In genomic region chr1:39184354-39184818, GRCh38 we compare ENCODE assay signal across 9 cellular contexts. TPM values are rescaled to one million over a fixed set of nuclear protein-coding genes. Genes with fewer than 3 reads are reported as not detected.
DNase-seq lines count a peak whose midpoint lies in the region; FAIRE-seq and TF ChIP-seq lines count a peak whose summit lies in the region.
"Had no signal": no experiment of that assay in that cellular context is flagged by ENCODE, and none has a peak within 500 bp of the region (broad histone marks: within the 10 kb centered on the region; RNA-seq: fewer than 3 reads in every experiment).

No MANE protein-coding gene starts in this region.

- H3K27ac Mint-ChIP-seq in T-helper 1 cell treated with Interleukin-12 subunit alpha and Interleukin-12 subunit beta and Interleukin-4 antibody, amounts not matched to agents 30 μg/mL and 1 μg/mL, for 36 hours: peak overlapping the region; percentile 97
- peak overlapping the region; percentile 97 for H3K27ac Mint-ChIP-seq in activated T-helper 1 cell treated with anti-CD3 and anti-CD28 coated beads, Interleukin-12 subunit alpha, Interleukin-12 subunit beta, Interleukin-2, Interleukin-4 antibody, amounts not matched to agents 30 ng/mL and 10 ng/mL and 1 ng/mL, durations not matched to agents 14 hours and 24 hours and 36 hours

- DNase-seq in T-helper 1 cell: no peak
- DNase-seq in activated T-helper 1 cell treated with anti-CD3 and anti-CD28 coated beads, Interleukin-12 subunit alpha, Interleukin-12 subunit beta, Interleukin-2, Interleukin-4 antibody, amounts not matched to agents 30 ng/mL and 10 ng/mL and 1 ng/mL, durations not matched to agents 14 hours and 24 hours and 36 hours (ENCODE audit: low spot score): no peak
- DNase-seq in kidney: no peak
- no peak for DNase-seq in NCI-H82 (lab: John Stamatoyannopoulos, UW)
- DNase-seq in A172 (ENCODE audit: low spot score): no peak
- no peak for DNase-seq in cerebellum (ENCODE audit: low spot score)
- DNase-seq: cerebellar nuclear complex had no signal

- no peak for TF ChIP-seq CTCF in kidney (IDR thresholded peaks at IDR 0.05; ENCODE audit: borderline replicate concordance, extremely low read depth, insufficient read depth)

- H3K4me1 Mint-ChIP-seq in T-helper 1 cell treated with Interleukin-12 subunit alpha and Interleukin-12 subunit beta and Interleukin-4 antibody, amounts not matched to agents 30 μg/mL and 1 μg/mL, for 36 hours (ENCODE audit: low read depth): peaks cover 52% of the 10 kb centered on the region
- H3K4me1 Mint-ChIP-seq in activated T-helper 1 cell treated with anti-CD3 and anti-CD28 coated beads, Interleukin-12 subunit alpha, Interleukin-12 subunit beta, Interleukin-2, Interleukin-4 antibody, amounts not matched to agents 30 ng/mL and 10 ng/mL and 1 ng/mL, durations not matched to agents 14 hours and 24 hours and 36 hours (ENCODE audit: low read depth): peaks cover 60% of the 10 kb centered on the region

- peak overlapping the region; percentile 68 to 76 for H3K27ac ChIP-seq in kidney (ENCODE audit: low read depth in 2 of 2, low read length in 2 of 2)
- H3K27ac ChIP-seq in subcutaneous abdominal adipose tissue (ENCODE audit: low read depth, low read length): peak overlapping the region; percentile 61

- no peaks in the 10 kb centered on the region for H3K9me3 Mint-ChIP-seq in T-helper 1 cell treated with Interleukin-12 subunit alpha and Interleukin-12 subunit beta and Interleukin-4 antibody, amounts not matched to agents 30 μg/mL and 1 μg/mL, for 36 hours
- H3K9me3 Mint-ChIP-seq in activated T-helper 1 cell treated with anti-CD3 and anti-CD28 coated beads, Interleukin-12 subunit alpha, Interleukin-12 subunit beta, Interleukin-2, Interleukin-4 antibody, amounts not matched to agents 30 ng/mL and 10 ng/mL and 1 ng/mL, durations not matched to agents 14 hours and 24 hours and 36 hours: no peaks in the 10 kb centered on the region

- H3K4me3 Mint-ChIP-seq in T-helper 1 cell treated with Interleukin-12 subunit alpha and Interleukin-12 subunit beta and Interleukin-4 antibody, amounts not matched to agents 30 μg/mL and 1 μg/mL, for 36 hours: peak overlapping the region; percentile 54
- peak overlapping the region; percentile 57 for H3K4me3 Mint-ChIP-seq in activated T-helper 1 cell treated with anti-CD3 and anti-CD28 coated beads, Interleukin-12 subunit alpha, Interleukin-12 subunit beta, Interleukin-2, Interleukin-4 antibody, amounts not matched to agents 30 ng/mL and 10 ng/mL and 1 ng/mL, durations not matched to agents 14 hours and 24 hours and 36 hours

- H3K9me3 ChIP-seq in kidney (ENCODE audit: control insufficient read depth in 1 of 2, low read length in 2 of 2) (no peaks in the 10 kb centered on the region), subcutaneous abdominal adipose tissue (ENCODE audit: control insufficient read depth in 5 of 5, low read length in 5 of 5) (no peaks in the 10 kb centered on the region)

- H3K9ac ChIP-seq in kidney (ENCODE audit: low read length in 2 of 2) (peak overlapping the region in 1 of 2 donors; percentile 6), subcutaneous abdominal adipose tissue (ENCODE audit: low read length in 5 of 5) (no peak overlapping the region)

- intact Hi-C loops in activated T-helper 1 cell treated with anti-CD3 and anti-CD28 coated beads, Interleukin-12 subunit alpha, Interleukin-12 subunit beta, Interleukin-2, Interleukin-4 antibody, amounts not matched to agents 30 ng/mL and 10 ng/mL and 1 ng/mL, durations not matched to agents 14 hours and 24 hours and 36 hours (cut with micrococcal nuclease): loop anchor here (5.0 kb wide), 2 partner anchors 33 to 157 kb away; partner anchors contain the start of gene NDUFS5
- intact Hi-C loops in kidney (cut with DNase I): no loop called here

- H3K4me1 ChIP-seq in kidney (ENCODE audit: control insufficient read depth in 1 of 2, insufficient read depth in 1 of 2, low read depth in 1 of 2, low read length in 2 of 2): peaks cover 15 to 18% of the 10 kb centered on the region in 2 donors
- peaks cover 0 to 21% (median 11%) of the 10 kb centered on the region in 5 donors for H3K4me1 ChIP-seq in subcutaneous abdominal adipose tissue (ENCODE audit: control insufficient read depth in 5 of 5, insufficient read depth in 5 of 5, low read length in 5 of 5)

- H3K4me3 ChIP-seq in kidney (ENCODE audit: low read length in 2 of 2): no peak overlapping the region
- H3K4me3 ChIP-seq in subcutaneous abdominal adipose tissue (ENCODE audit: low read depth in 1 of 5, low read length in 5 of 5): no peak overlapping the region

- FAIRE-seq in kidney (lab: Jason Lieb, UNC): no peak

- H3K36me3 Mint-ChIP-seq in T-helper 1 cell treated with Interleukin-12 subunit alpha and Interleukin-12 subunit beta and Interleukin-4 antibody, amounts not matched to agents 30 μg/mL and 1 μg/mL, for 36 hours (ENCODE audit: low read depth): no peaks in the 10 kb centered on the region
- H3K36me3 Mint-ChIP-seq in activated T-helper 1 cell treated with anti-CD3 and anti-CD28 coated beads, Interleukin-12 subunit alpha, Interleukin-12 subunit beta, Interleukin-2, Interleukin-4 antibody, amounts not matched to agents 30 ng/mL and 10 ng/mL and 1 ng/mL, durations not matched to agents 14 hours and 24 hours and 36 hours (ENCODE audit: low read depth): peaks cover 6% of the 10 kb centered on the region

- no peaks in the 10 kb centered on the region for H3K27me3 ChIP-seq in subcutaneous abdominal adipose tissue (ENCODE audit: control insufficient read depth in 5 of 5, insufficient read depth in 4 of 5, low read length in 5 of 5)

- no peaks in the 10 kb centered on the region for H3K27me3 Mint-ChIP-seq in T-helper 1 cell treated with Interleukin-12 subunit alpha and Interleukin-12 subunit beta and Interleukin-4 antibody, amounts not matched to agents 30 μg/mL and 1 μg/mL, for 36 hours (ENCODE audit: low read depth)
- H3K27me3 Mint-ChIP-seq in activated T-helper 1 cell treated with anti-CD3 and anti-CD28 coated beads, Interleukin-12 subunit alpha, Interleukin-12 subunit beta, Interleukin-2, Interleukin-4 antibody, amounts not matched to agents 30 ng/mL and 10 ng/mL and 1 ng/mL, durations not matched to agents 14 hours and 24 hours and 36 hours (ENCODE audit: insufficient read depth): no peaks in the 10 kb centered on the region

- H3K36me3 ChIP-seq in kidney (ENCODE audit: control insufficient read depth in 1 of 2, insufficient read depth in 2 of 2, low read length in 2 of 2): no peaks in the 10 kb centered on the region
- H3K36me3 ChIP-seq in subcutaneous abdominal adipose tissue (ENCODE audit: control insufficient read depth in 5 of 5, insufficient read depth in 5 of 5, low read length in 5 of 5): no peaks in the 10 kb centered on the region

RNA-seq across cellular contexts. Expression of gene MACF1, which starts 20.1 kb away (rescaled TPM):
- 224 and 226 TPM in 2 replicates for total RNA-seq in activated T-helper 1 cell treated with anti-CD3 and anti-CD28 coated beads, Interleukin-12 subunit alpha, Interleukin-12 subunit beta, Interleukin-2, Interleukin-4 antibody, amounts not matched to agents 30 ng/mL and 10 ng/mL and 1 ng/mL, durations not matched to agents 14 hours and 24 hours and 36 hours
- total RNA-seq in kidney (387 TPM), cerebellum (417 TPM)
- polyA plus RNA-seq in kidney (ENCODE audit: insufficient read depth, low read depth, low replicate concordance): 65.7 TPM
- total RNA-seq in A172 (2014; rRNA removed; shearing (Covaris generic)): 196 and 256 TPM in 2 replicates
